In the genomic region with DNA sequence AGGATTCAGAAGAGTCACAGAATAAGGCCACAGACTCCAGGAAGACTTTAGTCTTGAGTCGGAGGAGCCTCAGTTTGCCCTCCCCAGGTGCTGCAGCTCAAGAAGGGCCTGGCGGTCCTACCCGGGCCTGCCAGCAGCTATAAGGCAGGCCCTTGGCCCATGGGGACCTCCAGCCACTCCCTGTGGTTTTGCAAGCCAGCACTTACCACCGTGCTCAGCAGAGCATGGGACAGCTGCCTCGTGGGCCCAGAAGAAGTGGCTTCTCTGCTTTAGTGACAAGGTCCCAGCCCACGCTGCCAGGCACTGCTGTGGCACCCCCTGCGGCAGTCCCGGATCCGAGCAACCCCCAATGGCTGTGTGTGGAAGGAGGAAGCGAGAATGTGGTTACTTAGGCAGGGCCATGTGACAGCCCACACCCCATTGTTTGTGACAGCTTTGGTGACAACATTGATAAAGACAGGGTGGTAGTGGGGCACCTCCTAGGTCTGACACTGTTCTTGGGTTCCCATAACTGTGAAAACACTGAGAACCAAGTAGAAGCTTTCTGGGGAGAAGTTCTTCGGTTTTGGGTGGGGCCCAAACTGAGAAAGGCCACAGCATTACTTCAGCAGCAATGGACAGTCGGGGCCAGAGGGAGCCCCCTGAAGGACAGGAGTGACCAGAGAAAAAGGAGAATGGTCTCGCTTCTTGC, we compare ENCODE assay signal across 1 cellular context.
TF ChIP-seq lines count a peak whose summit lies in the region.

A gene with protein sequence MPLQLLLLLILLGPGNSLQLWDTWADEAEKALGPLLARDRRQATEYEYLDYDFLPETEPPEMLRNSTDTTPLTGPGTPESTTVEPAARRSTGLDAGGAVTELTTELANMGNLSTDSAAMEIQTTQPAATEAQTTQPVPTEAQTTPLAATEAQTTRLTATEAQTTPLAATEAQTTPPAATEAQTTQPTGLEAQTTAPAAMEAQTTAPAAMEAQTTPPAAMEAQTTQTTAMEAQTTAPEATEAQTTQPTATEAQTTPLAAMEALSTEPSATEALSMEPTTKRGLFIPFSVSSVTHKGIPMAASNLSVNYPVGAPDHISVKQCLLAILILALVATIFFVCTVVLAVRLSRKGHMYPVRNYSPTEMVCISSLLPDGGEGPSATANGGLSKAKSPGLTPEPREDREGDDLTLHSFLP (minus strand): TSS at position 361 of the 691 bp plus-strand sequence. CDS start 9,587 bp downstream, outside the sequence.

TF ChIP-seq in IMR-90, 13 proteins besides CTCF, POLR2A, EP300 and RAD21 (continued from another document):
- TF ChIP-seq MAZ (IDR thresholded peaks at IDR 0.05; ENCODE audit: borderline replicate concordance, low read depth, low read length) = no peak
- TF ChIP-seq, protein P1, sequence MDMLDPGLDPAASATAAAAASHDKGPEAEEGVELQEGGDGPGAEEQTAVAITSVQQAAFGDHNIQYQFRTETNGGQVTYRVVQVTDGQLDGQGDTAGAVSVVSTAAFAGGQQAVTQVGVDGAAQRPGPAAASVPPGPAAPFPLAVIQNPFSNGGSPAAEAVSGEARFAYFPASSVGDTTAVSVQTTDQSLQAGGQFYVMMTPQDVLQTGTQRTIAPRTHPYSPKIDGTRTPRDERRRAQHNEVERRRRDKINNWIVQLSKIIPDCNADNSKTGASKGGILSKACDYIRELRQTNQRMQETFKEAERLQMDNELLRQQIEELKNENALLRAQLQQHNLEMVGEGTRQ (IDR thresholded peaks at IDR 0.05; ENCODE audit: low read depth, low read length) = no peak
- no peak for TF ChIP-seq RFX5 (IDR thresholded peaks at IDR 0.05; ENCODE audit: low read depth, low read length)
- TF ChIP-seq CHD1 (IDR thresholded peaks at IDR 0.05; ENCODE audit: low read depth, low read length) = no peak
- TF ChIP-seq, protein P2, sequence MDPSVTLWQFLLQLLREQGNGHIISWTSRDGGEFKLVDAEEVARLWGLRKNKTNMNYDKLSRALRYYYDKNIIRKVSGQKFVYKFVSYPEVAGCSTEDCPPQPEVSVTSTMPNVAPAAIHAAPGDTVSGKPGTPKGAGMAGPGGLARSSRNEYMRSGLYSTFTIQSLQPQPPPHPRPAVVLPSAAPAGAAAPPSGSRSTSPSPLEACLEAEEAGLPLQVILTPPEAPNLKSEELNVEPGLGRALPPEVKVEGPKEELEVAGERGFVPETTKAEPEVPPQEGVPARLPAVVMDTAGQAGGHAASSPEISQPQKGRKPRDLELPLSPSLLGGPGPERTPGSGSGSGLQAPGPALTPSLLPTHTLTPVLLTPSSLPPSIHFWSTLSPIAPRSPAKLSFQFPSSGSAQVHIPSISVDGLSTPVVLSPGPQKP (IDR thresholded peaks at IDR 0.05; ENCODE audit: borderline replicate concordance, low read depth, low read length) = no peak
- no peak for TF ChIP-seq CEBPB (IDR thresholded peaks at IDR 0.05; ENCODE audit: low read depth, low read length)
- no peak for TF ChIP-seq FOS (IDR thresholded peaks at IDR 0.05; ENCODE audit: low read depth, low read length)
- TF ChIP-seq NFE2L2 (IDR thresholded peaks at IDR 0.05; ENCODE audit: low read depth, low read length) = no peak
- no peak for TF ChIP-seq SMC3 (IDR thresholded peaks at IDR 0.05; ENCODE audit: low read depth, low read length)
- no peak for TF ChIP-seq MXI1 (IDR thresholded peaks at IDR 0.05; ENCODE audit: borderline replicate concordance, low read depth, low read length)
